Comparison of ENCODE assay signal across 12 cellular contexts in the genomic region with DNA sequence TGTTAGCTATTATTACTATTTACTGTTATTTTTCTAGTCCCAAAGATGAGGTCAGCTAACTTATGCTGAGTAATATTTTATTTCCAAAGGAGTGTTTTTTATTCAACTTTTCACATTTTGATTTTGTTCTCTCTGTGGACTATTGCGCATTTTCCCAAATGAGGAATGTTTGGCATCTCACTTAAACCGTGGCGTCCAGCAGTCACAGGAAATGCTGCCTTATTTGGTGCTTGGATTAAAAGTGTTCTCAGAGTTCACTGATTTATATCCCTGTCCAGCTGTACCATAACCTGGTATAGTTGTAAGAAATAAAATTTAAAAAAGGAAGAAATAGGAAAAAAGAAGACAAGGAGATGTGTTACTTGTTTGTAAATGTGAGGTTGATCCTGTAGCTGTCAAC.
DNase-seq lines count a peak whose midpoint lies in the region; ATAC-seq and TF ChIP-seq lines count a peak whose summit lies in the region.
"Had no signal": no experiment of that assay in that cellular context is flagged by ENCODE, and none has a peak within 500 bp of the region (broad histone marks: within the 10 kb centered on the region; RNA-seq: fewer than 3 reads in every experiment).

No MANE protein-coding gene starts in this region.

- no peaks in the 10 kb centered on the region for H3K79me2 ChIP-seq in GM23248 (ENCODE audit: insufficient read depth)

- POLR2A ChIA-PET in CD4-positive, alpha-beta T cell (lab: Charles Lee): no interaction called here

- no peak overlapping the region for H3K4me3 Mint-ChIP-seq in CD4-positive, alpha-beta T cell
- no peak overlapping the region for H3K4me3 Mint-ChIP-seq in stimulated activated memory B cell treated with anti-CD40 and anti-IgM and Interleukin-4, amounts not matched to agents 10 μg/mL and 1 μg/mL and 100 μg/mL, for 72 hours

- H4K20me1 ChIP-seq in GM23248 (ENCODE audit: insufficient read depth): no peaks in the 10 kb centered on the region

- H3K27me3 Mint-ChIP-seq in CD4-positive, alpha-beta T cell: peaks cover 26% of the 10 kb centered on the region
- H3K27me3 Mint-ChIP-seq in stimulated activated memory B cell treated with anti-CD40 and anti-IgM and Interleukin-4, amounts not matched to agents 10 μg/mL and 1 μg/mL and 100 μg/mL, for 72 hours: no peaks in the 10 kb centered on the region

- H3K36me3 Mint-ChIP-seq in CD4-positive, alpha-beta T cell (ENCODE audit: low read depth): no peaks in the 10 kb centered on the region
- H3K36me3 Mint-ChIP-seq in stimulated activated memory B cell treated with anti-CD40 and anti-IgM and Interleukin-4, amounts not matched to agents 10 μg/mL and 1 μg/mL and 100 μg/mL, for 72 hours: no peaks in the 10 kb centered on the region

- ATAC-seq in right cardiac atrium: peak; percentile 22 to 47
- ATAC-seq in HG02678 (IDR thresholded peaks at IDR 0.05; ENCODE audit: unreplicated experiment): no peak
- no peak for ATAC-seq in CD4-positive, alpha-beta T cell (ENCODE audit: poor library complexity)
- no peak for ATAC-seq in stimulated activated memory B cell treated with anti-CD40 and anti-IgM and Interleukin-4, amounts not matched to agents 10 μg/mL and 1 μg/mL and 100 μg/mL, for 72 hours
- ATAC-seq: HCT116 had no signal

- peak; percentile 65 for DNase-seq in GM23248
- peak; percentile 51 for DNase-seq in astrocyte of the spinal cord (ENCODE audit: low read depth, low spot score)
- DNase-seq in right cardiac atrium: no peak
- no peak for DNase-seq in stomach
- DNase-seq in activated effector memory CD4-positive, alpha-beta T cell treated with anti-CD3 and anti-CD28 coated beads, Interleukin-2, amount 50 U/mL, for 16 hours: no peak
- no peak for DNase-seq in CD4-positive, alpha-beta T cell
- DNase-seq: central memory CD4-positive, alpha-beta T cell; stimulated activated CD4-positive, alpha-beta T cell treated with anti-CD3 and anti-CD28 coated beads, Interleukin-4, amount 100 ng/mL, for 1 hour had no signal

- no peaks in the 10 kb centered on the region for H3K4me1 Mint-ChIP-seq in CD4-positive, alpha-beta T cell (ENCODE audit: low read depth)
- no peaks in the 10 kb centered on the region for H3K4me1 Mint-ChIP-seq in stimulated activated memory B cell treated with anti-CD40 and anti-IgM and Interleukin-4, amounts not matched to agents 10 μg/mL and 1 μg/mL and 100 μg/mL, for 72 hours

- H3F3A ChIP-seq in GM23248 (ENCODE audit: insufficient read depth): peaks cover 52% of the 10 kb centered on the region

- H3K27me3 ChIP-seq in GM23248 (replicated peaks; ENCODE audit: insufficient read depth) (no peaks in the 10 kb centered on the region), right cardiac atrium (ENCODE audit: control insufficient read depth, insufficient read depth) (no peaks in the 10 kb centered on the region), stomach (no peaks in the 10 kb centered on the region)
- no peaks in the 10 kb centered on the region for H3K27me3 ChIP-seq in CD4-positive, alpha-beta T cell (ENCODE audit: control insufficient read depth, insufficient read depth, low read length)

- no peaks in the 10 kb centered on the region for H3K9me3 ChIP-seq in GM23248 (ENCODE audit: low read depth)
- no peaks in the 10 kb centered on the region for H3K9me3 ChIP-seq in right cardiac atrium (ENCODE audit: control insufficient read depth, low read length)
- no peaks in the 10 kb centered on the region for H3K9me3 ChIP-seq in stomach
- H3K9me3 ChIP-seq in CD4-positive, alpha-beta T cell (ENCODE audit: control insufficient read depth, low read length): no peaks in the 10 kb centered on the region

- H3K4me1 ChIP-seq in GM23248 (ENCODE audit: insufficient read depth) (peaks cover 40% of the 10 kb centered on the region), right cardiac atrium (ENCODE audit: control insufficient read depth, insufficient read depth, low read length) (no peaks in the 10 kb centered on the region), stomach (peaks cover 15 to 32% (median 25%) of the 10 kb centered on the region in 4 donors)

- no peak for TF ChIP-seq EP300 in stomach (IDR thresholded peaks at IDR 0.05)

- no peak overlapping the region for H3K4me3 ChIP-seq in GM23248
- H3K4me3 ChIP-seq in astrocyte of the spinal cord (ENCODE audit: low read depth, low read length): no peak overlapping the region
- H3K4me3 ChIP-seq in right cardiac atrium (ENCODE audit: low read length): no peak overlapping the region
- H3K4me3 ChIP-seq in stomach: no peak overlapping the region

- H3K4me2 ChIP-seq in GM23248 (ENCODE audit: unreplicated experiment): peak overlapping the region; percentile 56

- in situ Hi-C loops in GM23248 (cut with MboI): no loop called here
- in situ Hi-C loops in astrocyte of the spinal cord (cut with HindIII; ENCODE audit: low sequenced_read_pairs): no loop called here

- H3K36me3 ChIP-seq in GM23248 (ENCODE audit: low read depth) (no peaks in the 10 kb centered on the region), stomach (no peaks in the 10 kb centered on the region)

- H3K9ac ChIP-seq in GM23248: 0 out of 2 replicates have a peak overlapping the region, but pooled peaks have one; percentile 9

- TF ChIP-seq CTCF in astrocyte of the spinal cord (IDR thresholded peaks at IDR 0.05; ENCODE audit: low read depth, low read length): no peak
- TF ChIP-seq CTCF in stomach (IDR thresholded peaks at IDR 0.05): no peak
- no peak for TF ChIP-seq CTCF in CD4-positive, alpha-beta T cell (IDR thresholded peaks at IDR 0.05)

- H3K9me3 Mint-ChIP-seq in CD4-positive, alpha-beta T cell: no peaks in the 10 kb centered on the region
- no peaks in the 10 kb centered on the region for H3K9me3 Mint-ChIP-seq in stimulated activated memory B cell treated with anti-CD40 and anti-IgM and Interleukin-4, amounts not matched to agents 10 μg/mL and 1 μg/mL and 100 μg/mL, for 72 hours

- no peaks in the 10 kb centered on the region for H3K9me2 ChIP-seq in GM23248 (ENCODE audit: insufficient read depth)

- CTCF ChIA-PET in CD4-positive, alpha-beta T cell (lab: Charles Lee): no interaction called here

- intact Hi-C loops in right cardiac atrium (cut with DNase I) (no loop called here), stomach (cut with DNase I; ENCODE audit: low total_unique reads) (no loop called here)
- intact Hi-C loops in CD4-positive, alpha-beta T cell (cut with DNase I, micrococcal nuclease): no loop called here

- H3K27ac Mint-ChIP-seq in CD4-positive, alpha-beta T cell: no peak overlapping the region
- no peak overlapping the region for H3K27ac Mint-ChIP-seq in stimulated activated memory B cell treated with anti-CD40 and anti-IgM and Interleukin-4, amounts not matched to agents 10 μg/mL and 1 μg/mL and 100 μg/mL, for 72 hours
- H3K27ac Mint-ChIP-seq: progenitor cell of endocrine pancreas had no signal

- H3K27ac ChIP-seq in GM23248: peak overlapping the region; percentile 23; the same call in 1 of the 2 replicates
- no peak overlapping the region for H3K27ac ChIP-seq in right cardiac atrium (ENCODE audit: low read length)
- H3K27ac ChIP-seq in stomach: peak overlapping the region in 4 of 5 donors; percentile 27 to 66 (median 46)
- H3K27ac ChIP-seq in CD4-positive, alpha-beta T cell (ENCODE audit: low read depth, low read length): no peak overlapping the region

- 9 to 12% methylated on average over 3 of the region's 3 CpGs for WGBS in GM23248 (ENCODE audit: low coverage in 1 of 2, low lambda C conversion rate in 2 of 2, missing lambda C conversion rate in 2 of 2), 2 experiments
- 34% methylated on average over 3 of the region's 3 CpGs for WGBS in right cardiac atrium
- 52 to 84% (median 77%) methylated on average over 3 of the region's 3 CpGs for WGBS in stomach, 5 donors

- TF ChIP-seq POLR2A in stomach (IDR thresholded peaks at IDR 0.05): no peak

- H2AFZ ChIP-seq in GM23248: no peak overlapping the region

Comparison
In these comparisons a context has a peak if more than half of its experiments do, and no peak if none do; other contexts are left out.
1. DNase-seq: peak in GM23248 (single experiment) and astrocyte of the spinal cord (single experiment); none in right cardiac atrium (0 of 3), stomach (single experiment), activated effector memory CD4-positive, alpha-beta T cell treated with anti-CD3 and anti-CD28 coated beads, Interleukin-2, amount 50 U/mL, for 16 hours (single experiment) and CD4-positive, alpha-beta T cell (0 of 10).
2. H3K27ac ChIP-seq: peak in GM23248 (single experiment) and stomach (4 of 5); none in right cardiac atrium (single experiment) and CD4-positive, alpha-beta T cell (single experiment).
3. ATAC-seq: peak in right cardiac atrium (2 of 2); none in HG02678 (single experiment), CD4-positive, alpha-beta T cell (single experiment) and stimulated activated memory B cell treated with anti-CD40 and anti-IgM and Interleukin-4, amounts not matched to agents 10 μg/mL and 1 μg/mL and 100 μg/mL, for 72 hours (single experiment).